Comparison of ENCODE assay signal across 1 cellular context in genomic region chr3:53083496-53083895, GRCh38.
TF ChIP-seq lines count a peak whose summit lies in the region.

No MANE protein-coding gene starts in this region.

TF ChIP-seq in K562, 482 proteins besides CTCF, POLR2A, EP300 and RAD21:
- TF ChIP-seq RREB1 (CRISPR knock-in tag; IDR thresholded peaks at IDR 0.05) = no peak
- 0 out of 2 replicates have a peak, but pooled peaks have one; percentile 6 for TF ChIP-seq NFE2 (IDR thresholded peaks at IDR 0.05; ENCODE audit: low read depth)
TF ChIP-seq in K562: peak in this region for 1.
